In genomic region chr6:32622545-32623401, GRCh38 we compare ENCODE assay signal across 8 cellular contexts. TPM values are rescaled to one million over a fixed set of nuclear protein-coding genes. Genes with fewer than 3 reads are reported as not detected.
A peak's percentile ranks its signal among the peaks of the same experiment; 100 is the strongest.
DNase-seq lines count a peak whose midpoint lies in the region; ATAC-seq, FAIRE-seq and TF ChIP-seq lines count a peak whose summit lies in the region.

No MANE protein-coding gene starts in this region.

- in situ Hi-C loops in astrocyte of the spinal cord (cut with HindIII; ENCODE audit: low sequenced_read_pairs), result no loop called here
- in situ Hi-C loops in HepG2 (cut with HindIII; ENCODE audit: extremely low pct_ligation_motif_present, low pct_unique_long_range_greater_than_20kb), result no loop called here

- no peaks in the 10 kb centered on the region for H3K79me2 ChIP-seq in HepG2 (ENCODE audit: insufficient read depth, low read length)

- H3K4me1 Mint-ChIP-seq in CD8-positive, alpha-beta T cell (ENCODE audit: low read depth), result peaks cover 33% of the 10 kb centered on the region

- peak; percentile 6 to 59 (median 33) for DNase-seq in CD8-positive, alpha-beta T cell
- DNase-seq in GM19239 (ENCODE audit: insufficient read length, low spot score), result no peak
- DNase-seq in SK-N-DZ (ENCODE audit: low spot score), result peak; percentile 6
- peak; percentile 28 for DNase-seq in astrocyte of the spinal cord (ENCODE audit: low read depth, low spot score)
- peak; percentile 28 for DNase-seq in HepG2 (ENCODE audit: low spot score)
- peak in 1 of 2 donors; percentile 49 for DNase-seq in upper lobe of left lung
- no peak for DNase-seq in NCI-H1092 (lab: John Stamatoyannopoulos, UW)

- peak overlapping the region; percentile 85 for H3K27ac Mint-ChIP-seq in CD8-positive, alpha-beta T cell

- intact Hi-C loops in CD8-positive, alpha-beta T cell (cut with DNase I, micrococcal nuclease), result loop anchor here (1.0 to 10.0 kb wide), 8 partner anchors 12 to 245 kb away; partner anchors contain the start of gene HLA-DQB1 (in 1 of the 2)
- intact Hi-C loops in HepG2 (cut with micrococcal nuclease; ENCODE audit: unreplicated experiment), result no loop called here

- POLR2A ChIA-PET in CD8-positive, alpha-beta T cell (lab: Charles Lee), result interaction anchor here (0.8 to 2.8 kb wide), 4 partner anchors 9 to 44 kb away, joined by 3 to 8 read pairs (median 4); partner anchors contain the start of gene HLA-DQB1
- POLR2A ChIA-PET in HepG2 (lab: Yijun Ruan, JAX), result interaction anchor here (1.1 kb wide), 1 partner anchor 216 kb away, joined by 3 read pairs; the partner anchor contains the start of gene TAP2

- TF ChIP-seq CTCF in CD8-positive, alpha-beta T cell (IDR thresholded peaks at IDR 0.05), result peak; percentile 47
- peak; percentile 38 for TF ChIP-seq CTCF in astrocyte of the spinal cord (IDR thresholded peaks at IDR 0.05; ENCODE audit: low read depth, low read length)
- peak; percentile 58 for TF ChIP-seq CTCF in HepG2 (CRISPR knock-in tag; IDR thresholded peaks at IDR 0.05)
- TF ChIP-seq CTCF in upper lobe of left lung (IDR thresholded peaks at IDR 0.05), result peak in 3 of 6 experiments; percentile 45 to 52 (median 51)

- TF ChIP-seq EP300 in HepG2 (IDR thresholded peaks at IDR 0.05; ENCODE audit: low read depth in 2 of 2, low read length in 2 of 2), result no peak
- no peak for TF ChIP-seq EP300 in HepG2 (CRISPR knock-in tag; IDR thresholded peaks at IDR 0.05; ENCODE audit: borderline replicate concordance)
- TF ChIP-seq EP300 in upper lobe of left lung (IDR thresholded peaks at IDR 0.05), result peak in 2 of 4 donors; percentile 11 to 73

- H3K4me3 Mint-ChIP-seq in CD8-positive, alpha-beta T cell, result peak overlapping the region; percentile 6

- no peaks in the 10 kb centered on the region for H3K27me3 Mint-ChIP-seq in CD8-positive, alpha-beta T cell (ENCODE audit: low read depth)

- H3K4me1 ChIP-seq in CD8-positive, alpha-beta T cell (ENCODE audit: insufficient read depth, low read length), result peaks cover 38% of the 10 kb centered on the region
- no peaks in the 10 kb centered on the region for H3K4me1 ChIP-seq in HepG2 (ENCODE audit: insufficient read depth, low read length)
- peaks cover 0 to 3% (median 0%) of the 10 kb centered on the region in 4 donors for H3K4me1 ChIP-seq in upper lobe of left lung

- FAIRE-seq in GM19239 (lab: Jason Lieb, UNC) (peak; percentile 99), HepG2 (lab: Jason Lieb, UNC) (peak; percentile 12)

- no peaks in the 10 kb centered on the region for H3K9me3 ChIP-seq in CD8-positive, alpha-beta T cell (ENCODE audit: low read length)
- H3K9me3 ChIP-seq in HepG2 (ENCODE audit: low read length), result no peaks in the 10 kb centered on the region
- peaks cover 0 to 3% (median under 1%) of the 10 kb centered on the region in 4 donors for H3K9me3 ChIP-seq in upper lobe of left lung

- no peak for TF ChIP-seq RAD21 in HepG2 (CRISPR knock-in tag; IDR thresholded peaks at IDR 0.05)

- H3K27ac ChIP-seq in CD8-positive, alpha-beta T cell (ENCODE audit: low read depth, low read length), result peak overlapping the region; percentile 60
- no peak overlapping the region for H3K27ac ChIP-seq in HepG2 (ENCODE audit: extremely low read length, insufficient read depth, low read length)
- H3K27ac ChIP-seq in upper lobe of left lung, result peak overlapping the region in 1 of 4 donors; percentile 58

- H3K36me3 ChIP-seq in CD8-positive, alpha-beta T cell (ENCODE audit: insufficient read depth, low read length), result no peaks in the 10 kb centered on the region
- no peaks in the 10 kb centered on the region for H3K36me3 ChIP-seq in HepG2 (replicated peaks in 1 of 2; ENCODE audit: control insufficient read depth in 1 of 2, insufficient read depth in 2 of 2, low read length in 2 of 2)
- no peaks in the 10 kb centered on the region for H3K36me3 ChIP-seq in upper lobe of left lung

- H3K36me3 Mint-ChIP-seq in CD8-positive, alpha-beta T cell, result no peaks in the 10 kb centered on the region

- no peak overlapping the region for H3K4me2 ChIP-seq in HepG2 (ENCODE audit: low read depth, low read length)

- CTCF ChIA-PET in CD8-positive, alpha-beta T cell (lab: Charles Lee), result interaction anchor here (0.7 to 2.7 kb wide), 12 partner anchors 8 to 245 kb away, joined by 3 to 16 read pairs (median 4); no protein-coding TSS in a partner anchor
- CTCF ChIA-PET in HepG2 (lab: Yijun Ruan, JAX; ENCODE audit: low intra/inter-chr PET ratio, low total read pairs), result interaction anchor here (0.6 to 0.8 kb wide), 2 partner anchors 78 to 175 kb away, joined by 3 read pairs; no protein-coding TSS in a partner anchor

- H3K4me3 ChIP-seq in CD8-positive, alpha-beta T cell (ENCODE audit: low read depth, low read length), result no peak overlapping the region
- H3K4me3 ChIP-seq in astrocyte of the spinal cord (ENCODE audit: low read depth, low read length) (no peak overlapping the region), HepG2 (replicated peaks in 1 of 3; ENCODE audit: insufficient read depth in 1 of 3, low read depth in 2 of 3, low read length in 3 of 3) (no peak overlapping the region), upper lobe of left lung (no peak overlapping the region)

- H3K9ac ChIP-seq in HepG2 (ENCODE audit: insufficient read depth, low read depth, low read length), result no peak overlapping the region

- peaks cover 8% of the 10 kb centered on the region for H3K9me3 Mint-ChIP-seq in CD8-positive, alpha-beta T cell

- TF ChIP-seq POLR2A in HepG2 (IDR thresholded peaks at IDR 0.05; ENCODE audit: insufficient read depth in 1 of 2, low read depth in 2 of 2, low read length in 2 of 2) (no peak), upper lobe of left lung (IDR thresholded peaks at IDR 0.05) (no peak)

- WGBS in HepG2 (ENCODE audit: low lambda C conversion rate), result 0% methylated on average over 1 of the region's 1 CpG
- WGBS in upper lobe of left lung, 2 donors, result 13 to 25% methylated on average over 1 of the region's 1 CpG

- no peaks in the 10 kb centered on the region for H3K27me3 ChIP-seq in CD8-positive, alpha-beta T cell (ENCODE audit: insufficient read depth, low read length)
- H3K27me3 ChIP-seq in HepG2 (ENCODE audit: control insufficient read depth in 1 of 2, insufficient read depth in 2 of 2, low read length in 2 of 2) (peaks cover 0 to 3% of the 10 kb centered on the region in 2 experiments; a peak in 2 of 5 replicates), upper lobe of left lung (no peaks in the 10 kb centered on the region)

- BruUV-seq in HepG2 (replicated peaks; lab: Mats Ljungman, UMichigan), result no TSS peak

- no peaks in the 10 kb centered on the region for H4K20me1 ChIP-seq in HepG2 (ENCODE audit: insufficient read depth, low read length)

- no peak overlapping the region for H2AFZ ChIP-seq in HepG2 (ENCODE audit: low read length)

- ATAC-seq in CD8-positive, alpha-beta T cell, result peak; percentile 82
- ATAC-seq in HG03135 (IDR thresholded peaks at IDR 0.05; ENCODE audit: unreplicated experiment) (peak; percentile 73), HepG2 (peak; percentile 81), upper lobe of left lung (ENCODE audit: low FRiP score in 2 of 2) (peak; percentile 86 to 91)

RNA-seq across cellular contexts. Expression of gene HLA-DQA1, which starts 14.4 kb away (rescaled TPM):
- total RNA-seq in CD8-positive, alpha-beta T cell, result 1 to 10 TPM; 5.4 to 5.5 TPM
- not detected in 2 replicates for polyA plus RNA-seq in SK-N-DZ (2014; cell fraction: cytosol; rRNA removed)
- polyA plus RNA-seq in SK-N-DZ (2014; cell fraction: nucleus; rRNA removed), result not detected in 2 replicates
- total RNA-seq in HepG2 (2016; rRNA removed; fragmentation: Illumina TruSeq; extraction: Trizol), result not detected in 2 replicates
- not detected in 2 replicates for total RNA-seq in HepG2 (2016; cell fraction: cytosol; rRNA removed; fragmentation: Illumina TruSeq; extraction: Trizol; ENCODE audit: low read depth)
- not detected in 2 replicates for total RNA-seq in HepG2 (2016; cell fraction: insoluble cytoplasmic fraction; rRNA removed; fragmentation: Illumina TruSeq; extraction: Trizol)
- total RNA-seq in HepG2 (2016; cell fraction: membrane; rRNA removed; fragmentation: Illumina TruSeq; extraction: Trizol), result not detected in 2 replicates
- not detected in 2 replicates for total RNA-seq in HepG2 (2016; cell fraction: nucleus; rRNA removed; fragmentation: Illumina TruSeq; extraction: Trizol)
- polyA plus RNA-seq in HepG2 (2011; rRNA removed), result not detected in 2 replicates
- polyA plus RNA-seq in HepG2 (2011; cell fraction: cytosol; rRNA removed), result 0.06 TPM in 1 of 2 replicates, not detected in the other
- polyA plus RNA-seq in HepG2 (2011; cell fraction: nucleus; rRNA removed), result 0.14 and 0.31 TPM in 2 replicates
- polyA plus RNA-seq in HepG2 (2012), result not detected in 2 replicates
- polyA plus RNA-seq in HepG2 (2016; cell fraction: cytosol; fragmentation: Illumina TruSeq; extraction: Trizol; ENCODE audit: low read depth), result not detected in 2 replicates
- polyA plus RNA-seq in HepG2 (2016; cell fraction: insoluble cytoplasmic fraction; fragmentation: Illumina TruSeq; extraction: Trizol; ENCODE audit: low read depth), result not detected in 2 replicates
- polyA plus RNA-seq in HepG2 (2016; cell fraction: membrane; fragmentation: Illumina TruSeq; extraction: Trizol; ENCODE audit: low read depth), result not detected in 2 replicates
- not detected in 2 replicates for polyA plus RNA-seq in HepG2 (2016; cell fraction: nucleus; fragmentation: Illumina TruSeq; extraction: Trizol; ENCODE audit: insufficient read depth, low read depth)
- 0.89 TPM in 1 of 2 replicates, not detected in the other for polyA minus RNA-seq in HepG2 (2011; rRNA and poly(A)+ RNA removed; ENCODE audit: low replicate concordance)
- polyA minus RNA-seq in HepG2 (2011; cell fraction: cytosol; rRNA and poly(A)+ RNA removed), result not detected in 2 replicates
- not detected in 2 replicates for polyA minus RNA-seq in HepG2 (2011; cell fraction: nucleus; rRNA and poly(A)+ RNA removed)
- total RNA-seq in upper lobe of left lung, result 100 to 1,000 TPM in 4 of 6 donors, 1 to 10 TPM in 1, not detected in 1; 7.8 to 476 (median 122) TPM

RNA-seq across cellular contexts. Expression of gene HLA-DRB1, which starts 33.1 kb away (rescaled TPM):
- 10 to 100 TPM; 32.6 to 33.4 TPM for total RNA-seq in CD8-positive, alpha-beta T cell
- not detected in 2 replicates for polyA plus RNA-seq in SK-N-DZ (2014; cell fraction: cytosol; rRNA removed)
- polyA plus RNA-seq in SK-N-DZ (2014; cell fraction: nucleus; rRNA removed), result not detected in 2 replicates
- total RNA-seq in HepG2 (2016; rRNA removed; fragmentation: Illumina TruSeq; extraction: Trizol) (0.09 TPM in 1 of 2 replicates, not detected in the other), upper lobe of left lung (1,000 to 10,000 TPM in 1 of 6 donors, 100 to 1,000 TPM in 5; 133 to 1,304 (median 370) TPM)
- not detected in 2 replicates for total RNA-seq in HepG2 (2016; cell fraction: cytosol; rRNA removed; fragmentation: Illumina TruSeq; extraction: Trizol; ENCODE audit: low read depth)
- total RNA-seq in HepG2 (2016; cell fraction: insoluble cytoplasmic fraction; rRNA removed; fragmentation: Illumina TruSeq; extraction: Trizol), result not detected in 2 replicates
- total RNA-seq in HepG2 (2016; cell fraction: membrane; rRNA removed; fragmentation: Illumina TruSeq; extraction: Trizol), result not detected in 2 replicates
- not detected in 2 replicates for total RNA-seq in HepG2 (2016; cell fraction: nucleus; rRNA removed; fragmentation: Illumina TruSeq; extraction: Trizol)
- polyA plus RNA-seq in HepG2 (2011; rRNA removed), result not detected in 2 replicates
- polyA plus RNA-seq in HepG2 (2011; cell fraction: cytosol; rRNA removed), result 0.11 and 0.13 TPM in 2 replicates
- polyA plus RNA-seq in HepG2 (2011; cell fraction: nucleus; rRNA removed), result 0.28 TPM in 1 of 2 replicates, not detected in the other
- polyA plus RNA-seq in HepG2 (2012), result not detected in 2 replicates
- polyA plus RNA-seq in HepG2 (2016; cell fraction: cytosol; fragmentation: Illumina TruSeq; extraction: Trizol; ENCODE audit: low read depth), result not detected in 2 replicates
- not detected in 2 replicates for polyA plus RNA-seq in HepG2 (2016; cell fraction: insoluble cytoplasmic fraction; fragmentation: Illumina TruSeq; extraction: Trizol; ENCODE audit: low read depth)
- not detected in 2 replicates for polyA plus RNA-seq in HepG2 (2016; cell fraction: membrane; fragmentation: Illumina TruSeq; extraction: Trizol; ENCODE audit: low read depth)
- polyA plus RNA-seq in HepG2 (2016; cell fraction: nucleus; fragmentation: Illumina TruSeq; extraction: Trizol; ENCODE audit: insufficient read depth, low read depth), result not detected in 2 replicates
- polyA minus RNA-seq in HepG2 (2011; rRNA and poly(A)+ RNA removed; ENCODE audit: low replicate concordance), result 0.23 TPM in 1 of 2 replicates, not detected in the other
- polyA minus RNA-seq in HepG2 (2011; cell fraction: cytosol; rRNA and poly(A)+ RNA removed), result not detected in 2 replicates
- not detected in 2 replicates for polyA minus RNA-seq in HepG2 (2011; cell fraction: nucleus; rRNA and poly(A)+ RNA removed)

RNA-seq across cellular contexts. Expression of gene HLA-DQB1, which starts 43.7 kb away (rescaled TPM):
- 10 to 100 TPM; 27.5 to 30.6 TPM for total RNA-seq in CD8-positive, alpha-beta T cell
- polyA plus RNA-seq in SK-N-DZ (2014; cell fraction: cytosol; rRNA removed), result not detected in 2 replicates
- polyA plus RNA-seq in SK-N-DZ (2014; cell fraction: nucleus; rRNA removed), result not detected in 2 replicates
- total RNA-seq in HepG2 (2016; rRNA removed; fragmentation: Illumina TruSeq; extraction: Trizol), result not detected in 2 replicates
- total RNA-seq in HepG2 (2016; cell fraction: cytosol; rRNA removed; fragmentation: Illumina TruSeq; extraction: Trizol; ENCODE audit: low read depth), result not detected in 2 replicates
- total RNA-seq in HepG2 (2016; cell fraction: insoluble cytoplasmic fraction; rRNA removed; fragmentation: Illumina TruSeq; extraction: Trizol), result not detected in 2 replicates
- total RNA-seq in HepG2 (2016; cell fraction: membrane; rRNA removed; fragmentation: Illumina TruSeq; extraction: Trizol), result not detected in 2 replicates
- total RNA-seq in HepG2 (2016; cell fraction: nucleus; rRNA removed; fragmentation: Illumina TruSeq; extraction: Trizol), result not detected in 2 replicates
- not detected in 2 replicates for polyA plus RNA-seq in HepG2 (2011; rRNA removed)
- polyA plus RNA-seq in HepG2 (2011; cell fraction: cytosol; rRNA removed), result 0.08 and 0.21 TPM in 2 replicates
- 0.10 and 0.18 TPM in 2 replicates for polyA plus RNA-seq in HepG2 (2011; cell fraction: nucleus; rRNA removed)
- polyA plus RNA-seq in HepG2 (2012), result not detected in 2 replicates
- not detected in 2 replicates for polyA plus RNA-seq in HepG2 (2016; cell fraction: cytosol; fragmentation: Illumina TruSeq; extraction: Trizol; ENCODE audit: low read depth)
- polyA plus RNA-seq in HepG2 (2016; cell fraction: insoluble cytoplasmic fraction; fragmentation: Illumina TruSeq; extraction: Trizol; ENCODE audit: low read depth), result not detected in 2 replicates
- not detected in 2 replicates for polyA plus RNA-seq in HepG2 (2016; cell fraction: membrane; fragmentation: Illumina TruSeq; extraction: Trizol; ENCODE audit: low read depth)
- polyA plus RNA-seq in HepG2 (2016; cell fraction: nucleus; fragmentation: Illumina TruSeq; extraction: Trizol; ENCODE audit: insufficient read depth, low read depth), result not detected in 2 replicates
- polyA minus RNA-seq in HepG2 (2011; rRNA and poly(A)+ RNA removed; ENCODE audit: low replicate concordance), result 0.14 TPM in 1 of 2 replicates, not detected in the other
- polyA minus RNA-seq in HepG2 (2011; cell fraction: cytosol; rRNA and poly(A)+ RNA removed), result not detected in 2 replicates
- polyA minus RNA-seq in HepG2 (2011; cell fraction: nucleus; rRNA and poly(A)+ RNA removed), result not detected in 2 replicates
- 100 to 1,000 TPM in 2 of 6 donors, 10 to 100 TPM in 2, 1 to 10 TPM in 2; 1.0 to 154 (median 36.3) TPM for total RNA-seq in upper lobe of left lung

Comparison
In these comparisons a context has a peak if more than half of its experiments do, and no peak if none do; other contexts are left out.
1. DNase-seq: peak in CD8-positive, alpha-beta T cell (7 of 7), SK-N-DZ (single experiment), astrocyte of the spinal cord (single experiment) and HepG2 (single experiment); none in GM19239 (single experiment) and NCI-H1092 (single experiment).
2. RNA of gene HLA-DRB1, which starts 33.1 kb away (total RNA-seq): 133 to 1,304 TPM in upper lobe of left lung and 32.6 to 33.4 TPM in CD8-positive, alpha-beta T cell; 0.09 TPM in HepG2; every median in the first group is over 10 times any median in the second.
3. Peak in every context shown above with its lines, with median percentiles within 50 percentile points of each other: ATAC-seq.